In genomic region chr18:55320399-55321255, GRCh38 we compare ENCODE assay signal across 8 cellular contexts.
DNase-seq lines count a peak whose midpoint lies in the region; ATAC-seq and TF ChIP-seq lines count a peak whose summit lies in the region.

No MANE protein-coding gene starts in this region.

- no peak for TF ChIP-seq CTCF in cardiac fibroblast (IDR thresholded peaks at IDR 0.05; ENCODE audit: low read depth, low read length)
- TF ChIP-seq CTCF in nephron progenitor cell (IDR thresholded peaks at IDR 0.05), result no peak

- no peaks in the 10 kb centered on the region for H3K9me3 Mint-ChIP-seq in nephron progenitor cell

- H3K36me3 Mint-ChIP-seq in nephron progenitor cell (ENCODE audit: low read depth), result no peaks in the 10 kb centered on the region

- H3K27me3 Mint-ChIP-seq in nephron progenitor cell (ENCODE audit: low read depth, poor library complexity), result no peaks in the 10 kb centered on the region

- H3K4me3 Mint-ChIP-seq in nephron progenitor cell, result peak overlapping the region; percentile 88

- peak; percentile 65 for DNase-seq in Ammon's horn (ENCODE audit: low spot score)
- peak; percentile 24 for DNase-seq in MG63
- peak in 1 of 2 donors; percentile 48 for DNase-seq in cardiac fibroblast (ENCODE audit: low read depth in 2 of 2)
- DNase-seq in nephron progenitor cell, result no peak
- no peak for DNase-seq in activated effector memory CD4-positive, alpha-beta T cell treated with anti-CD3 and anti-CD28 coated beads, Interleukin-2, amount 50 U/mL, for 16 hours
- no peak for DNase-seq in SHP77 treated with DMSO at 0.1 percent for 48 hours (lab: John Stamatoyannopoulos, UW)

- no peak overlapping the region for H3K27ac Mint-ChIP-seq in nephron progenitor cell

- H3K4me1 Mint-ChIP-seq in nephron progenitor cell, result peaks cover 73% of the 10 kb centered on the region

- ATAC-seq in HG03432 (IDR thresholded peaks at IDR 0.05; ENCODE audit: unreplicated experiment) (no peak), GM19324 (IDR thresholded peaks at IDR 0.05; ENCODE audit: low FRiP score, unreplicated experiment) (no peak)

- peak overlapping the region; percentile 55 for H3K4me3 ChIP-seq in MG63
- peak overlapping the region; percentile 55 to 58 for H3K4me3 ChIP-seq in cardiac fibroblast (replicated peaks in 1 of 2; ENCODE audit: low read depth in 2 of 2, low read length in 2 of 2)

- no peaks in the 10 kb centered on the region for H3K27me3 ChIP-seq in MG63

- H3K36me3 ChIP-seq in MG63, result no peaks in the 10 kb centered on the region

- H3K9me3 ChIP-seq in MG63, result no peaks in the 10 kb centered on the region

Comparison
In these comparisons a context has a peak if more than half of its experiments do, and no peak if none do; other contexts are left out.
1. DNase-seq: peak in Ammon's horn (single experiment) and MG63 (single experiment); none in nephron progenitor cell (single experiment), activated effector memory CD4-positive, alpha-beta T cell treated with anti-CD3 and anti-CD28 coated beads, Interleukin-2, amount 50 U/mL, for 16 hours (single experiment) and SHP77 treated with DMSO at 0.1 percent for 48 hours (single experiment).